25 cellular contexts compared by ENCODE assay signal in genomic region chr3:193637831-193638230, GRCh38.
"Had no signal": no experiment of that assay in that cellular context is flagged by ENCODE, and none has a peak within 500 bp of the region (broad histone marks: within the 10 kb centered on the region; RNA-seq: fewer than 3 reads in every experiment).

No MANE protein-coding gene starts in this region.

- H3K4me3 ChIP-seq: MG63, Peyer's patch, SJSA1 had no signal

- DNase-seq: activated CD4-positive, alpha-beta T cell treated with anti-CD3 and anti-CD28 coated beads for 4 hours; activated CD4-positive, alpha-beta T cell treated with anti-CD3 and anti-CD28 coated beads, Interleukin-2, amount 50 U/mL, for 4 hours; activated CD8-positive, alpha-beta memory T cell treated with anti-CD3 and anti-CD28 coated beads, Interleukin-2, amount 50 U/mL, for 48 hours; activated CD8-positive, alpha-beta T cell treated with anti-CD3 and anti-CD28 coated beads, Interleukin-2, amount 10 ng/mL, durations not matched to agents 7 days and 5 days; activated effector memory CD4-positive, alpha-beta T cell treated with anti-CD3 and anti-CD28 coated beads, Interleukin-2, amount 50 U/mL, for 16 hours; activated naive CD4-positive, alpha-beta T cell treated with Interleukin-2 at 50 U/mL for 16 hours; activated naive CD8-positive, alpha-beta T cell treated with anti-CD3 and anti-CD28 coated beads, Interleukin-2, amount 50 U/mL, for 24 hours; activated T-cell treated with anti-CD3 and anti-CD28 coated beads, Interleukin-2, amount 50 U/mL, for 1 hour; amygdala; cerebellar nuclear complex; KG1; MG63; MV-4-11; NCI-H1105; NCI-H1436; NCI-H1694 treated with DMSO at 0.1 percent for 48 hours; NCI-H2081; NCI-H510A treated with DMSO at 0.1 percent for 48 hours; NCI-H69; Peyer's patch; SHP77 had no signal

- H3K27ac ChIP-seq: Peyer's patch, SJSA1 had no signal

- H3K27me3 ChIP-seq: MG63, Peyer's patch, SJSA1 had no signal

- H3K4me1 ChIP-seq: Peyer's patch, SJSA1 had no signal

- FAIRE-seq: astrocyte had no signal

- H3K9me3 ChIP-seq: MG63, Peyer's patch, SJSA1 had no signal

- ATAC-seq: activated CD4-positive, CD25-positive, alpha-beta regulatory T cell treated with anti-CD3 and anti-CD28 coated beads, Interleukin-2, amount 50 U/mL, for 24 hours; activated CD8-positive, alpha-beta T cell treated with anti-CD3 and anti-CD28 coated beads, Interleukin-2, amount 10 ng/mL, durations not matched to agents 7 days and 5 days; activated naive CD4-positive, alpha-beta T cell treated with anti-CD3 and anti-CD28 coated beads, Interleukin-2, amount 50 U/mL, for 72 hours; activated naive CD8-positive, alpha-beta T cell treated with anti-CD3 and anti-CD28 coated beads, Interleukin-2, amount 50 U/mL, for 24 hours had no signal
